8 cellular contexts compared by ENCODE assay signal in the genomic region with DNA sequence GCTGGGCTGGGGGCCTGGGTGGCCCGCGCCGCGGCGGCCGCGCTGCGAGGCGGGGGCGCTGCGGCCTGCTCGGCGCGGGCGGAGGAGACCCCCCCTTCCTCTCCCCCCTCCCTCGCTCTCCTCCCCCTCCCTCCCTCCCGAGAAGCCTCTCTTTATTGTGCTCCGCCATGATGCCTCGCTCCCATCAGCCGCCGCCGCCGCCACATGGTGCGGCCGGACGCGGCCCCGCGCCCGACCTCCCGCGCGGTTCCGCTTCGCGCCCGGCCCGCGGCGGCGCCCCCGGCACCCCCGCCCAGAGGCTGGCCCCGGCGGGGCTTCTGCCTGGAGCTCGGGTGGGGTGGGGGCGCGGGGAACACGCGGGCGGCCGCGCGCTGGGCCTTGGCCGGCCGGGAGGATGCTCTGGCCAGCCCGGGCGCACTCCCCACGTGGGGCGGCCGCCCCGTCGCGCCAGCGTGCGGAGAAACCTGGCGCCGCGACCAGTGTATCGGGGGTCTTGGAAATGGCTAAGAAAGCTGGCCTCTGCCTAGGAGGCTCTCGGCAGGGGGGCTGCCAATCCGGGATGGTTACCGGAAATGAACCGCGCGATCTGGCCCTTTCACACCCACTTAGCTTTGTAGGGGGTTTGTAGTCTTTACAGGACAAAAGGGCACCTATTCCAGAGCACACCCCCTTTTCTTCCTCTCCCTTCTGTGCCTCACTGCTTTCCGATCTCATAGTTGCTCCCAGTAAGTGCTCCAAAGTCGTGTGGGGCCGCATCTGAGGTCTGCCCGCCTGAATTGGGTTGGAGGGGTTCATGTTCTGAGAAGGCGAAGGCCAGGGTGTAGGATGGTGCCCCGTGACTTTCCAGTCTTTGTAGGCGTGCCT. TPM values are rescaled to one million over a fixed set of nuclear protein-coding genes. Genes with fewer than 3 reads are reported as not detected.
A peak's percentile ranks its signal among the peaks of the same experiment; 100 is the strongest.
DNase-seq lines count a peak whose midpoint lies in the region; ATAC-seq, FAIRE-seq and TF ChIP-seq lines count a peak whose summit lies in the region.

No MANE protein-coding gene starts in this region.

- H3K4me3 ChIP-seq in SK-N-MC = peak overlapping the region; percentile 91
- peak overlapping the region; percentile 96 for H3K4me3 ChIP-seq in astrocyte (ENCODE audit: insufficient read depth, low read depth, low read length)
- peak overlapping the region; percentile 44 for H3K4me3 ChIP-seq in iPS DF 6.9 (ENCODE audit: low read length)
- H3K4me3 ChIP-seq in sigmoid colon = peak overlapping the region; percentile 58 to 98 (median 94)

- no peaks in the 10 kb centered on the region for H3K27me3 Mint-ChIP-seq in Calu3 (ENCODE audit: unreplicated experiment)
- no peaks in the 10 kb centered on the region for H3K27me3 Mint-ChIP-seq in astrocyte (ENCODE audit: low read depth, unreplicated experiment)

- no peak for FAIRE-seq in astrocyte (lab: Jason Lieb, UNC)

- peak overlapping the region; percentile 92 for H3K9ac ChIP-seq in SK-N-MC (ENCODE audit: insufficient read length)
- H3K9ac ChIP-seq in astrocyte (ENCODE audit: low read length) = peak overlapping the region; percentile 93

- ATAC-seq in HG02981 (IDR thresholded peaks at IDR 0.05; ENCODE audit: unreplicated experiment) (peak; percentile 3), left lobe of liver (no peak), GM21619 (IDR thresholded peaks at IDR 0.05; ENCODE audit: unreplicated experiment) (no peak)

- H3K79me2 ChIP-seq in astrocyte (ENCODE audit: insufficient read depth, low read length) = peaks cover 35% of the 10 kb centered on the region

- no TSS peak for BruUV-seq in Calu3 (replicated peaks; lab: Mats Ljungman, UMichigan)

- intact Hi-C loops in Calu3 (cut with micrococcal nuclease; ENCODE audit: unreplicated experiment) = no loop called here
- intact Hi-C loops in sigmoid colon (cut with DNase I) = loop anchor here (2.0 to 5.0 kb wide), 2 partner anchors 33 to 138 kb away; partner anchors contain the start of genes DYNC2I2 and SPTAN1

- no peak for TF ChIP-seq EP300 in sigmoid colon (IDR thresholded peaks at IDR 0.05)

- peak overlapping the region; percentile 90 for H3K27ac Mint-ChIP-seq in Calu3 (ENCODE audit: unreplicated experiment)
- H3K27ac Mint-ChIP-seq in astrocyte (ENCODE audit: unreplicated experiment) = peak overlapping the region; percentile 98

- H3K4me1 ChIP-seq in astrocyte (ENCODE audit: insufficient read depth, low read length) = peaks cover 14% of the 10 kb centered on the region
- H3K4me1 ChIP-seq in iPS DF 6.9 (ENCODE audit: control insufficient read depth, insufficient read depth, low read length) = 0 out of 2 replicates have a peak, but pooled peaks cover 4% of the 10 kb centered on the region
- H3K4me1 ChIP-seq in sigmoid colon = peaks cover 0 to 27% (median 23%) of the 10 kb centered on the region in 4 donors

- H3K9me3 Mint-ChIP-seq in Calu3 (ENCODE audit: low read depth, unreplicated experiment) = no peaks in the 10 kb centered on the region
- H3K9me3 Mint-ChIP-seq in astrocyte (ENCODE audit: unreplicated experiment) = no peaks in the 10 kb centered on the region

- peaks cover 53% of the 10 kb centered on the region for H3K36me3 Mint-ChIP-seq in Calu3 (ENCODE audit: insufficient read depth, unreplicated experiment)
- peaks cover 13% of the 10 kb centered on the region for H3K36me3 Mint-ChIP-seq in astrocyte (ENCODE audit: low read depth, unreplicated experiment)

- WGBS in iPS DF 6.9 (ENCODE audit: insufficient coverage, insufficient read length) = no CpG with 5 or more reads among the region's 83 CpGs
- 1% methylated on average over 83 of the region's 83 CpGs for WGBS in sigmoid colon, 2 donors

- no peaks in the 10 kb centered on the region for H3K9me3 ChIP-seq in SK-N-MC (ENCODE audit: low read depth, low read length)
- no peaks in the 10 kb centered on the region for H3K9me3 ChIP-seq in astrocyte (ENCODE audit: insufficient read depth, low read depth, low read length)
- H3K9me3 ChIP-seq in iPS DF 6.9 (ENCODE audit: control insufficient read depth, insufficient read depth, low read length) = no peaks in the 10 kb centered on the region
- H3K9me3 ChIP-seq in sigmoid colon = no peaks in the 10 kb centered on the region

- H3K4me2 ChIP-seq in astrocyte (ENCODE audit: low read length) = peak overlapping the region; percentile 97

- TF ChIP-seq POLR2A in sigmoid colon (IDR thresholded peaks at IDR 0.05) = no peak

- peak overlapping the region; percentile 72 for H3K27ac ChIP-seq in SK-N-MC
- peak overlapping the region; percentile 54 for H3K27ac ChIP-seq in astrocyte (ENCODE audit: low read depth, low read length)
- H3K27ac ChIP-seq in iPS DF 6.9 (ENCODE audit: low read length) = no peak overlapping the region
- peak overlapping the region; percentile 71 to 100 (median 88) for H3K27ac ChIP-seq in sigmoid colon

- H3K4me1 Mint-ChIP-seq in Calu3 (ENCODE audit: low read depth, unreplicated experiment) = peaks cover 23% of the 10 kb centered on the region
- H3K4me1 Mint-ChIP-seq in astrocyte (ENCODE audit: low read depth, unreplicated experiment) = peaks cover 31% of the 10 kb centered on the region

- H3K4me3 Mint-ChIP-seq in Calu3 (ENCODE audit: low read depth, unreplicated experiment) (peak overlapping the region; percentile 96), astrocyte (ENCODE audit: unreplicated experiment) (peak overlapping the region; percentile 99)

- H2AFZ ChIP-seq in astrocyte (ENCODE audit: low read depth, low read length) = no peak overlapping the region

- H4K20me1 ChIP-seq in astrocyte (ENCODE audit: insufficient read depth, low read length) = peaks cover 46% of the 10 kb centered on the region

- CTCF ChIA-PET in Calu3 (lab: Charles Lee) = interaction anchor here (1.3 kb wide), 1 partner anchor 12 kb away, joined by 3 read pairs; the partner anchor contains the start of gene PKN3

- H3K27me3 ChIP-seq in astrocyte (ENCODE audit: insufficient read depth, low read length) = no peaks in the 10 kb centered on the region
- H3K27me3 ChIP-seq in iPS DF 6.9 (ENCODE audit: control insufficient read depth, insufficient read depth, low read length) = no peaks in the 10 kb centered on the region
- H3K27me3 ChIP-seq in sigmoid colon = no peaks in the 10 kb centered on the region

- H3K36me3 ChIP-seq in SK-N-MC (ENCODE audit: insufficient read depth, low read length) (peaks cover 46% of the 10 kb centered on the region), astrocyte (ENCODE audit: insufficient read depth, low read length) (peaks cover 32% of the 10 kb centered on the region), iPS DF 6.9 (ENCODE audit: control insufficient read depth, insufficient read depth, low read length) (peaks cover 19% of the 10 kb centered on the region), sigmoid colon (peaks cover 19 to 41% (median 25%) of the 10 kb centered on the region in 4 donors)

- TF ChIP-seq CTCF in Calu3 (IDR thresholded peaks at IDR 0.05; ENCODE audit: unreplicated experiment) (no peak), astrocyte (IDR thresholded peaks at IDR 0.05; ENCODE audit: insufficient read depth, low read depth, low read length) (no peak), sigmoid colon (IDR thresholded peaks at IDR 0.05) (no peak)

- DNase-seq in Calu3 (peak; percentile 9), SK-N-MC (ENCODE audit: low read depth, low spot score) (no peak), astrocyte (ENCODE audit: low read depth) (no peak), iPS DF 6.9 (ENCODE audit: low read depth, low spot score) (no peak), sigmoid colon (peak; percentile 76), left lobe of liver (ENCODE audit: low spot score) (no peak)

RNA-seq across cellular contexts. Expression of gene SET, which starts 1.0 kb away (rescaled TPM):
- total RNA-seq in Calu3 (2022) (321 and 367 TPM in 2 replicates), astrocyte (361 and 397 TPM in 2 replicates), sigmoid colon (100 to 1,000 TPM; 182 to 195 (median 187) TPM), left lobe of liver (69.3 TPM)
- 100 to 1,000 TPM in 2 of 3 donors, 10 to 100 TPM in 1; 77.2 to 172 (median 114) TPM for polyA plus RNA-seq in sigmoid colon

RNA-seq across cellular contexts. Expression of gene PKN3, which starts 12.3 kb away (rescaled TPM):
- total RNA-seq in Calu3 (2022) (6.8 and 7.7 TPM in 2 replicates), astrocyte (2.3 and 3.1 TPM in 2 replicates), sigmoid colon (1 to 10 TPM; 1.6 to 5.5 (median 3.1) TPM), left lobe of liver (7.6 TPM)
- 1 to 10 TPM; 1.6 to 7.2 (median 1.8) TPM for polyA plus RNA-seq in sigmoid colon

RNA-seq across cellular contexts. Expression of gene DYNC2I2, which starts 33.4 kb away (rescaled TPM):
- total RNA-seq in Calu3 (2022) (52.4 and 53.2 TPM in 2 replicates), astrocyte (19.5 and 20.6 TPM in 2 replicates), sigmoid colon (10 to 100 TPM; 21.6 to 33.0 (median 27.0) TPM), left lobe of liver (24.1 TPM)
- polyA plus RNA-seq in sigmoid colon = 10 to 100 TPM; 39.6 to 87.4 (median 43.9) TPM

RNA-seq across cellular contexts. Expression of gene ZDHHC12, which starts 33.9 kb away (rescaled TPM):
- 35.4 and 36.5 TPM in 2 replicates for total RNA-seq in Calu3 (2022)
- 21.8 and 23.7 TPM in 2 replicates for total RNA-seq in astrocyte
- 10 to 100 TPM; 13.3 to 46.2 (median 15.3) TPM for total RNA-seq in sigmoid colon
- polyA plus RNA-seq in sigmoid colon = 100 to 1,000 TPM in 1 of 3 donors, 10 to 100 TPM in 2; 72.6 to 123 (median 73.9) TPM
- 22.9 TPM for total RNA-seq in left lobe of liver

Comparison
In these comparisons a context has a peak if more than half of its experiments do, and no peak if none do; other contexts are left out.
1. DNase-seq: peak in Calu3 (single experiment) and sigmoid colon (single experiment); none in SK-N-MC (single experiment), astrocyte (single experiment), iPS DF 6.9 (single experiment) and left lobe of liver (single experiment).
2. H3K4me3 ChIP-seq: peak in every context shown above with its lines; median percentile 96 in astrocyte; 94 in sigmoid colon; 91 in SK-N-MC; 44 in iPS DF 6.9.